8 cellular contexts compared by ENCODE assay signal in the genomic region with DNA sequence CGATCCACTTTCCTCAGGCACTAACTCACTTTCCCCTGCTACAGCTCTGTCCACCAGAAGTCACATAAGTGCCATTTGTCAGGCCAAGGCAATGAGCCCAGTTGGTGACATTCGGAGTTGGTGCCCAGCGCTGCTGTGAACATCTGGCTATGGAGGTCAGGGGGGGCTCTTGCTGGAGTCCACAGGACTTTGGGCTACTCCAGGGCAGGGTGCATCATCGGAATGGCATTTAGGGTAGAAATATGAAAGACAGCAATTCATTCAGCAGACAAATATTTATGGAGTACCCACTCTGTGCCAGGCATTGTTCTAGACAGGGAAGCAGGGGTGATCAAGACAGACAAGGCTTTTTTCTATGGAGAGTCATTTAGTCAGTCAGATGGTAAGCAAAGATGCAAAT.
DNase-seq lines count a peak whose midpoint lies in the region; ATAC-seq and FAIRE-seq lines count a peak whose summit lies in the region.

No MANE protein-coding gene starts in this region.

- ATAC-seq in GM18867 (IDR thresholded peaks at IDR 0.05; ENCODE audit: unreplicated experiment): no peak

- DNase-seq in GM04503 (ENCODE audit: low read depth) (peak; percentile 44), SW480 (ENCODE audit: low spot score) (peak; percentile 52), foreskin melanocyte (peak; percentile 97), pons (ENCODE audit: low spot score) (peak; percentile 89), NCI-H446 treated with DMSO at 0.1 percent for 48 hours (lab: John Stamatoyannopoulos, UW) (no peak), RCC 7860 (ENCODE audit: low spot score) (no peak), NCI-H1092 treated with DMSO at 0.1 percent for 48 hours (lab: John Stamatoyannopoulos, UW) (no peak)

- no peak for FAIRE-seq in RCC 7860 (lab: Jason Lieb, UNC)

Comparison
In these comparisons a context has a peak if more than half of its experiments do, and no peak if none do; other contexts are left out.
1. DNase-seq: peak in GM04503 (single experiment), SW480 (single experiment), foreskin melanocyte (single experiment) and pons (single experiment); none in NCI-H446 treated with DMSO at 0.1 percent for 48 hours (single experiment), RCC 7860 (single experiment) and NCI-H1092 treated with DMSO at 0.1 percent for 48 hours (single experiment).